ENCODE assay signal across 20 cellular contexts in the genomic region with DNA sequence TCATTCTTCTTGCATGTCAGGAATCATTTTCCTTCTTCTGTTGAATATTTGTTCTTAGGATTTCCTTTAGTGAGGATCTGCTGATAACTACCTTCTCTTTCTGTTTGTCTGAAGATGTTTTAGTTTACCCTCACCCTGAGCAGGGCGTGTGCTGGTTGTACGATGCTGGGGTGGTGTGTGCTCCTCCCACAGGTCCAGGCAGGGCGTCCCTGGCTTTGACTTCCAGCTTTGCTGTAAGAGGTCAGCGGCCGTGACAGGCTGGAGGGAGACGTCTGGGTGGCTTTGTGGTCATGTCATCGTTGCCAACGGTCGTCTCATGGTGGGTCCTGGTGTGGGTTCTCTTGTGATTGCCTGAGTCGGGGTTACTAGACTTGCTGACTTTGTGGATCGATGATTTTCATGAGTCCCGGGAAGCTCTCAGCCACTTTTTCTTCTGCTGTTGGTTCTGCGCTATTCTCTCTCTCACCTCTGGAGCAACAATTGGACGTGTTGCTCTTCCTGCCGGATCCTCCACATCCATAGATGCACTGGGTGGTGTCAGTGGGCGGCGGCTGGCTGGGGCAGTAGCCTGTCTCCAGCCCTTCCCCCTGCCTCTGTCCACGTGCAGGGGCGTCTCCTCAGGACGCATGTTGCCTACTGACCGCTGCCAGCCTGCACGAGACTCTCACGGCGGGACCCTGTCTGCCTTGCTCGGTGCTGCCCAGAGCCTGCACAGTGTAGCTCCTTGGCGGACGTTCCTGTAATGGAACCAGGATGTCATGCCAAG. TPM values are rescaled to one million over a fixed set of nuclear protein-coding genes. Genes with fewer than 3 reads are reported as not detected.
DNase-seq lines count a peak whose midpoint lies in the region; ATAC-seq and TF ChIP-seq lines count a peak whose summit lies in the region.
"Had no signal": no experiment of that assay in that cellular context is flagged by ENCODE, and none has a peak within 500 bp of the region (broad histone marks: within the 10 kb centered on the region; RNA-seq: fewer than 3 reads in every experiment).

No MANE protein-coding gene starts in this region.

- H3K36me3 Mint-ChIP-seq in HFFc6 (ENCODE audit: low read depth) (peaks cover 11% of the 10 kb centered on the region), neural crest cell (ENCODE audit: low read depth) (peaks cover 6% of the 10 kb centered on the region)
- H3K36me3 Mint-ChIP-seq in dendritic cell treated with granulocyte-macrophage colony-stimulating factor and Interleukin-4, amounts not matched to agents 40 ng/mL and 50 ng/mL, for 4 days (ENCODE audit: low read depth) = peaks cover 38% of the 10 kb centered on the region

- H3K9me3 Mint-ChIP-seq in HFFc6 (no peaks in the 10 kb centered on the region), neural crest cell (no peaks in the 10 kb centered on the region)
- H3K9me3 Mint-ChIP-seq in dendritic cell treated with granulocyte-macrophage colony-stimulating factor and Interleukin-4, amounts not matched to agents 40 ng/mL and 50 ng/mL, for 4 days = no peaks in the 10 kb centered on the region

- TF ChIP-seq CTCF in HFFc6 (IDR thresholded peaks at IDR 0.05) (no peak), neural crest cell (conservative IDR thresholded peaks at IDR 0.05) (no peak)

- peak overlapping the region; percentile 41; the same call in 1 of the 2 replicates for H3K4me3 Mint-ChIP-seq in HFFc6
- H3K4me3 Mint-ChIP-seq in dendritic cell treated with granulocyte-macrophage colony-stimulating factor and Interleukin-4, amounts not matched to agents 40 ng/mL and 50 ng/mL, for 4 days = no peak overlapping the region
- H3K4me3 Mint-ChIP-seq in neural crest cell = no peak overlapping the region

- ATAC-seq in GM19452 (IDR thresholded peaks at IDR 0.05; ENCODE audit: unreplicated experiment) = no peak
- ATAC-seq: HCT116, left lung had no signal

- H3K27me3 Mint-ChIP-seq in HFFc6 (ENCODE audit: insufficient read depth) (no peaks in the 10 kb centered on the region), neural crest cell (ENCODE audit: low read depth) (no peaks in the 10 kb centered on the region)
- H3K27me3 Mint-ChIP-seq in dendritic cell treated with granulocyte-macrophage colony-stimulating factor and Interleukin-4, amounts not matched to agents 40 ng/mL and 50 ng/mL, for 4 days = no peaks in the 10 kb centered on the region

- DNase-seq in AG20443 (ENCODE audit: low spot score) = peak; percentile 15
- no peak for DNase-seq in HFFc6
- DNase-seq in neural crest cell (ENCODE audit: low read depth, low spot score) = no peak
- DNase-seq in foreskin melanocyte = no peak
- no peak for DNase-seq in T-helper 1 cell
- DNase-seq in inferior parietal cortex (ENCODE audit: extremely low spot score) = no peak
- DNase-seq: activated CD4-positive, alpha-beta T cell treated with anti-CD3 and anti-CD28 coated beads for 4 hours; activated naive CD4-positive, alpha-beta T cell treated with anti-CD3 and anti-CD28 coated beads, Interleukin-2, amount 50 U/mL, for 16 hours; brain microvascular endothelial cell; Caco-2; effector CD4-positive, alpha-beta T cell; GDM1; NCI-H1694 treated with DMSO at 0.1 percent for 48 hours; NCI-H510A treated with DMSO at 0.1 percent for 48 hours; stomach; T-helper 9 cell had no signal

- H3K27ac Mint-ChIP-seq in HFFc6 = peak overlapping the region; percentile 62
- peak overlapping the region; percentile 0 for H3K27ac Mint-ChIP-seq in dendritic cell treated with granulocyte-macrophage colony-stimulating factor and Interleukin-4, amounts not matched to agents 40 ng/mL and 50 ng/mL, for 4 days
- H3K27ac Mint-ChIP-seq in neural crest cell (ENCODE audit: unreplicated experiment) = peak overlapping the region; percentile 72

- intact Hi-C loops in dendritic cell treated with granulocyte-macrophage colony-stimulating factor and Interleukin-4, amounts not matched to agents 40 ng/mL and 50 ng/mL, for 4 days (cut with micrococcal nuclease) = no loop called here

- peaks cover 18% of the 10 kb centered on the region for H3K4me1 Mint-ChIP-seq in HFFc6 (ENCODE audit: low read depth)
- H3K4me1 Mint-ChIP-seq in dendritic cell treated with granulocyte-macrophage colony-stimulating factor and Interleukin-4, amounts not matched to agents 40 ng/mL and 50 ng/mL, for 4 days (ENCODE audit: low read depth) = peaks cover 57% of the 10 kb centered on the region
- peaks cover 27% of the 10 kb centered on the region for H3K4me1 Mint-ChIP-seq in neural crest cell

RNA-seq across cellular contexts. Expression of gene PACS2, which starts 8.4 kb away (rescaled TPM):
- 10 to 100 TPM; 33.5 to 38.5 (median 35.2) TPM for total RNA-seq in HFFc6 (2021; fragmentation: NEBNext Ultra II Directional; extraction: Animal tissue kit (Norgen Biotek cat#: 25700))
- total RNA-seq in neural crest cell = 101 and 104 TPM in 2 replicates

RNA-seq across cellular contexts. Expression of gene BRF1, which starts 22.2 kb away (rescaled TPM):
- total RNA-seq in HFFc6 (2021; fragmentation: NEBNext Ultra II Directional; extraction: Animal tissue kit (Norgen Biotek cat#: 25700)) = 10 to 100 TPM; 20.1 to 25.8 (median 21.8) TPM
- total RNA-seq in neural crest cell = 50.0 and 51.1 TPM in 2 replicates

Comparison
In these comparisons a context has a peak if more than half of its experiments do, and no peak if none do; other contexts are left out.
1. H3K27ac Mint-ChIP-seq: peak in every context shown above with its lines; median percentile 72 in neural crest cell; 62 in HFFc6; 0 in dendritic cell treated with granulocyte-macrophage colony-stimulating factor and Interleukin-4, amounts not matched to agents 40 ng/mL and 50 ng/mL, for 4 days.